ENCODE assay signal across 29 cellular contexts in the genomic region with DNA sequence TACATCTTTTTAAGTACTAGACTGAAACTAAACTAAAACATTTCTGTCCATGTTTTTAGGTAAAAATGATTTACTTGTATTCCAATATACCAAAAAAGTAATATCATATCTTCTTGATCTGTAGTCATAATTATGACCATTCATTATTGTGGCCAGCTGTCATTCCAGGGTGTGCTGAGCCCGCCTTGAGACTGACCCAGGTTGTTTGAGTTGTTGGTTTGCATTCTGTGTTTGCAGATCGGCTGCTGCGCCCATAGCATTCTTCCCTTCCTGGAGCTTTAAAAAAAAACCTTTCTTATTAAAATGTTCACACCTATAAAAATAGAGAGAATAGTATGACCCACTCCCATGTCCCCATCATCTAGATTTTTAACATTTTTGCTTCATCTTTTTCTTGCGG.
"Had no signal": no experiment of that assay in that cellular context is flagged by ENCODE, and none has a peak within 500 bp of the region (broad histone marks: within the 10 kb centered on the region; RNA-seq: fewer than 3 reads in every experiment).

No MANE protein-coding gene starts in this region.

- H3K27ac ChIP-seq: colonic mucosa, epithelial cell of prostate, esophagus squamous epithelium had no signal

- H3K4me3 Mint-ChIP-seq: activated CD4-positive, alpha-beta memory T cell treated with anti-CD3 and anti-CD28 coated beads, Interleukin-2, amount 10 ng/mL, durations not matched to agents 7 days and 5 days; activated CD4-positive, alpha-beta T cell treated with anti-CD3 and anti-CD28 coated beads, Interleukin-2, amount 10 ng/mL, durations not matched to agents 7 days and 5 days; activated naive CD8-positive, alpha-beta T cell; activated T-cell treated with anti-CD3 and anti-CD28 coated beads, Interleukin-2, amount 50 U/mL, for 24 hours; activated T-cell treated with anti-CD3 and anti-CD28 coated beads, Interleukin-2, amount 50 U/mL, for 72 hours; T-helper 17 cell; T-helper 2 cell treated with Interferon-gamma antibody and Interleukin-4, amounts not matched to agents 5 μg/mL and 100 μg/mL, for 36 hours; WTC11 had no signal

- H3K27me3 ChIP-seq: colonic mucosa, esophagus squamous epithelium had no signal

- H3K4me1 ChIP-seq: colonic mucosa had no signal

- H3K36me3 ChIP-seq: colonic mucosa, esophagus squamous epithelium had no signal

- FAIRE-seq: astrocyte, endometrium, endothelial cell of umbilical vein had no signal

- H3K9me3 ChIP-seq: colonic mucosa, esophagus squamous epithelium had no signal

- H3K4me1 Mint-ChIP-seq: WTC11 had no signal

- H3K27me3 Mint-ChIP-seq: activated CD4-positive, alpha-beta memory T cell treated with anti-CD3 and anti-CD28 coated beads, Interleukin-2, amount 10 ng/mL, durations not matched to agents 7 days and 5 days; activated CD4-positive, alpha-beta T cell treated with anti-CD3 and anti-CD28 coated beads, Interleukin-2, amount 10 ng/mL, durations not matched to agents 7 days and 5 days; activated naive CD8-positive, alpha-beta T cell; activated T-cell treated with anti-CD3 and anti-CD28 coated beads, Interleukin-2, amount 50 U/mL, for 24 hours; T-helper 17 cell had no signal

- DNase-seq: activated CD4-positive, alpha-beta memory T cell treated with anti-CD3 and anti-CD28 coated beads, Interleukin-2, amount 10 ng/mL, durations not matched to agents 7 days and 5 days; activated CD4-positive, alpha-beta T cell treated with anti-CD3 and anti-CD28 coated beads for 1 hour; activated CD4-positive, alpha-beta T cell treated with anti-CD3 and anti-CD28 coated beads for 4 hours; activated CD4-positive, alpha-beta T cell treated with anti-CD3 and anti-CD28 coated beads, Interleukin-2, amount 10 ng/mL, durations not matched to agents 7 days and 5 days; activated CD4-positive, alpha-beta T cell treated with anti-CD3 and anti-CD28 coated beads, Interleukin-2, amount 50 U/mL, for 4 hours; activated CD8-positive, alpha-beta memory T cell treated with anti-CD3 and anti-CD28 coated beads, Interleukin-2, amount 50 U/mL, for 48 hours; activated gamma-delta T cell; activated naive CD4-positive, alpha-beta T cell treated with anti-CD3 and anti-CD28 coated beads, Interleukin-2, amount 50 U/mL, for 16 hours; activated naive CD4-positive, alpha-beta T cell treated with Interleukin-2 at 50 U/mL for 16 hours; activated T-cell treated with anti-CD3 and anti-CD28 coated beads for 4 hours; activated T-cell treated with anti-CD3 and anti-CD28 coated beads, Interleukin-2, amount 50 U/mL, for 24 hours; activated T-cell treated with anti-CD3 and anti-CD28 coated beads, Interleukin-2, amount 50 U/mL, for 72 hours; amniotic stem cell; anterior cingulate cortex; central memory CD4-positive, alpha-beta T cell; cerebellar nuclear complex; colonic mucosa; effector CD8-positive, alpha-beta T cell; esophagus squamous epithelium; T-helper 1 cell; T-helper 17 cell; T1000 had no signal

- H3K9me3 Mint-ChIP-seq: activated CD4-positive, alpha-beta memory T cell treated with anti-CD3 and anti-CD28 coated beads, Interleukin-2, amount 10 ng/mL, durations not matched to agents 7 days and 5 days; activated CD4-positive, alpha-beta T cell treated with anti-CD3 and anti-CD28 coated beads, Interleukin-2, amount 10 ng/mL, durations not matched to agents 7 days and 5 days; activated T-cell treated with anti-CD3 and anti-CD28 coated beads, Interleukin-2, amount 50 U/mL, for 24 hours; activated T-cell treated with anti-CD3 and anti-CD28 coated beads, Interleukin-2, amount 50 U/mL, for 72 hours; T-helper 2 cell treated with Interferon-gamma antibody and Interleukin-4, amounts not matched to agents 5 μg/mL and 100 μg/mL, for 36 hours; WTC11 had no signal

- H3K36me3 Mint-ChIP-seq: activated naive CD8-positive, alpha-beta T cell; WTC11 had no signal

- H3K27ac Mint-ChIP-seq: activated CD4-positive, alpha-beta memory T cell treated with anti-CD3 and anti-CD28 coated beads, Interleukin-2, amount 10 ng/mL, durations not matched to agents 7 days and 5 days; activated CD4-positive, alpha-beta T cell treated with anti-CD3 and anti-CD28 coated beads, Interleukin-2, amount 10 ng/mL, durations not matched to agents 7 days and 5 days; activated naive CD8-positive, alpha-beta T cell; activated T-cell treated with anti-CD3 and anti-CD28 coated beads, Interleukin-2, amount 50 U/mL, for 24 hours; activated T-cell treated with anti-CD3 and anti-CD28 coated beads, Interleukin-2, amount 50 U/mL, for 72 hours; T-helper 17 cell; T-helper 2 cell treated with Interferon-gamma antibody and Interleukin-4, amounts not matched to agents 5 μg/mL and 100 μg/mL, for 36 hours; WTC11 had no signal

- ATAC-seq: activated T-cell treated with anti-CD3 and anti-CD28 coated beads, Interleukin-2, amount 50 U/mL, for 72 hours; T-helper 17 cell; WTC11 had no signal

- H3K4me3 ChIP-seq: colonic mucosa, esophagus squamous epithelium had no signal
